Comparison of ENCODE assay signal across 2 cellular contexts in the genomic region with DNA sequence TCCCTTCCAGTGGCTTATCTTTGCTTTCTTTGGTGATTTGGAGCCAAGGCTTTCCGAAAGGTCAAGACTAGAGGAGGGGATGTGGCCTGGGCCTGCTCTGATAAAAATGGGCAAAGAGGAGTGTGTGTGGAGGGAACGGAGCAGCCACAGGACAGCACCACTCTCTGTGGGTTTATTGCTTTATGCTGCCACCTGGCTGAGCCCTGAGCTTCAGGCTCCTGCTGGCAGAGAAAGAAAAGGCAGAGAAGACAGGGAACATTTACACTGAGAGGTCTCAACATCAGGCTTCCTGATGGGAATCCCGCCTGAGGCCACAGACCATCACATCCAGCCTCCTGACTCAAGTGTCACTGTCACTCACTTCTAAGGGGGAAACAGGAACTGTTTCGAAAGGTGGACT.
A peak's percentile ranks its signal among the peaks of the same experiment; 100 is the strongest.
TF ChIP-seq lines count a peak whose summit lies in the region.

No MANE protein-coding gene starts in this region.

TF ChIP-seq in Ishikawa, 13 proteins besides CTCF, POLR2A, EP300 and RAD21:
- TF ChIP-seq CEBPB (IDR thresholded peaks at IDR 0.05) = no peak
- no peak for TF ChIP-seq TEAD4 (IDR thresholded peaks at IDR 0.05)
- no peak for TF ChIP-seq TAF1 (IDR thresholded peaks at IDR 0.05; ENCODE audit: low read depth)
- no peak for TF ChIP-seq NFIC (IDR thresholded peaks at IDR 0.05)
- no peak for TF ChIP-seq FOXM1 (IDR thresholded peaks at IDR 0.05; ENCODE audit: borderline replicate concordance, low read depth)
- TF ChIP-seq REST (IDR thresholded peaks at IDR 0.05; ENCODE audit: low read depth) = no peak
- no peak for TF ChIP-seq YY1 (IDR thresholded peaks at IDR 0.05; ENCODE audit: low read depth)
- TF ChIP-seq TCF12 (IDR thresholded peaks at IDR 0.05; ENCODE audit: low read depth) = no peak
- no peak for TF ChIP-seq CREB1 (IDR thresholded peaks at IDR 0.05; ENCODE audit: low read depth)
- no peak for TF ChIP-seq ZBTB7A (IDR thresholded peaks at IDR 0.05; ENCODE audit: low read depth)
- TF ChIP-seq USF1 (IDR thresholded peaks at IDR 0.05) = no peak

TF ChIP-seq in K562, 482 proteins besides CTCF, POLR2A, EP300 and RAD21 (continued from another document):
- TF ChIP-seq, protein P1, sequence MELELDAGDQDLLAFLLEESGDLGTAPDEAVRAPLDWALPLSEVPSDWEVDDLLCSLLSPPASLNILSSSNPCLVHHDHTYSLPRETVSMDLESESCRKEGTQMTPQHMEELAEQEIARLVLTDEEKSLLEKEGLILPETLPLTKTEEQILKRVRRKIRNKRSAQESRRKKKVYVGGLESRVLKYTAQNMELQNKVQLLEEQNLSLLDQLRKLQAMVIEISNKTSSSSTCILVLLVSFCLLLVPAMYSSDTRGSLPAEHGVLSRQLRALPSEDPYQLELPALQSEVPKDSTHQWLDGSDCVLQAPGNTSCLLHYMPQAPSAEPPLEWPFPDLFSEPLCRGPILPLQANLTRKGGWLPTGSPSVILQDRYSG (tag; conservative IDR thresholded peaks at IDR 0.05; ENCODE audit: low read depth) = no peak
- TF ChIP-seq STAG1 (CRISPR knock-in tag; IDR thresholded peaks at IDR 0.05; ENCODE audit: borderline replicate concordance) = peak; percentile 11; the same call in 1 of the 2 replicates
- TF ChIP-seq SMARCA5 (IDR thresholded peaks at IDR 0.05) = no peak
- TF ChIP-seq PPARD (CRISPR knock-in tag; IDR thresholded peaks at IDR 0.05) = no peak
- no peak for TF ChIP-seq ARNT (IDR thresholded peaks at IDR 0.05)
- TF ChIP-seq ZNF175 (CRISPR knock-in tag; IDR thresholded peaks at IDR 0.05; ENCODE audit: low read depth) = no peak
- no peak for TF ChIP-seq NFE2L1 (tag; IDR thresholded peaks at IDR 0.05; ENCODE audit: borderline replicate concordance, low read depth)
